In genomic region chr15:60059186-60059585, GRCh38 we compare ENCODE assay signal across 35 cellular contexts. TPM values are rescaled to one million over a fixed set of nuclear protein-coding genes. Genes with fewer than 3 reads are reported as not detected.
"Had no signal": no experiment of that assay in that cellular context is flagged by ENCODE, and none has a peak within 500 bp of the region (broad histone marks: within the 10 kb centered on the region; RNA-seq: fewer than 3 reads in every experiment).

No MANE protein-coding gene starts in this region.

- H3K27me3 ChIP-seq: ovary, right atrium auricular region, right lobe of liver, tibial nerve, upper lobe of left lung, vagina had no signal

- H3K4me1 Mint-ChIP-seq: immature natural killer cell; memory B cell; naive thymus-derived CD4-positive, alpha-beta T cell; stimulated activated memory B cell treated with anti-CD40 and anti-IgM and Interleukin-4, amounts not matched to agents 10 μg/mL and 1 μg/mL and 100 μg/mL, for 72 hours; stimulated activated naive CD8-positive, alpha-beta T cell treated with anti-CD3 and anti-CD28 coated beads, Interleukin-15, amount 100 ng/mL, for 72 hours had no signal

- H3K36me3 Mint-ChIP-seq: memory B cell; stimulated activated memory B cell treated with anti-CD40 and anti-IgM and Interleukin-4, amounts not matched to agents 10 μg/mL and 1 μg/mL and 100 μg/mL, for 72 hours had no signal

- DNase-seq: hypothalamus; immature natural killer cell; left ventricle myocardium inferior; midbrain; mucosa of descending colon; naive thymus-derived CD4-positive, alpha-beta T cell; ovary; right lobe of liver; stimulated activated CD4-positive, alpha-beta T cell treated with anti-CD3 and anti-CD28 coated beads, Interleukin-1b, Interleukin-23, amount 100 ng/mL, for 48 hours; stimulated activated CD4-positive, alpha-beta T cell treated with anti-CD3 and anti-CD28 coated beads, Interleukin-2, amount 100 ng/mL, for 48 hours; stimulated activated CD4-positive, alpha-beta T cell treated with anti-CD3 and anti-CD28 coated beads, Interleukin-4, amount 100 ng/mL, for 4 hours; stimulated activated CD8-positive, alpha-beta memory T cell treated with anti-CD3 and anti-CD28 coated beads, Interleukin-4, amount 100 ng/mL, for 48 hours; stimulated activated naive CD4-positive, alpha-beta T cell treated with Interleukin-2 at 50 U/mL for 16 hours; stimulated activated naive CD8-positive, alpha-beta T cell treated with anti-CD3 and anti-CD28 coated beads, Interleukin-15, amount 100 ng/mL, for 72 hours; substantia nigra; upper lobe of left lung had no signal

- H3K4me3 ChIP-seq: left ventricle myocardium inferior, lung, mucosa of descending colon, ovary, right atrium auricular region, right lobe of liver, smooth muscle cell, tibial nerve, upper lobe of left lung, vagina had no signal

- H3K27ac Mint-ChIP-seq: immature natural killer cell; memory B cell; naive thymus-derived CD4-positive, alpha-beta T cell; natural killer cell treated with Interleukin-12 subunit alpha and Interleukin-12 subunit beta and Interleukin-15 and Interleukin-18, amount 100 ng/mL, for 72 hours; progenitor cell of endocrine pancreas; stimulated activated memory B cell treated with anti-CD40 and anti-IgM and Interleukin-4, amounts not matched to agents 10 μg/mL and 1 μg/mL and 100 μg/mL, for 72 hours had no signal

- H3K4me3 Mint-ChIP-seq: immature natural killer cell; memory B cell; naive thymus-derived CD4-positive, alpha-beta T cell; natural killer cell treated with Interleukin-12 subunit alpha and Interleukin-12 subunit beta and Interleukin-15 and Interleukin-18, amount 100 ng/mL, for 72 hours; stimulated activated memory B cell treated with anti-CD40 and anti-IgM and Interleukin-4, amounts not matched to agents 10 μg/mL and 1 μg/mL and 100 μg/mL, for 72 hours; stimulated activated naive CD8-positive, alpha-beta T cell treated with anti-CD3 and anti-CD28 coated beads, Interleukin-15, amount 100 ng/mL, for 72 hours had no signal

- H3K36me3 ChIP-seq: left ventricle myocardium inferior, ovary, right atrium auricular region, right lobe of liver, tibial nerve, upper lobe of left lung, vagina had no signal

- H3K4me2 ChIP-seq: smooth muscle cell had no signal

- ATAC-seq: mucosa of descending colon; naive thymus-derived CD4-positive, alpha-beta T cell; natural killer cell treated with Interleukin-12 subunit alpha and Interleukin-12 subunit beta and Interleukin-15 and Interleukin-18, amount 100 ng/mL, for 72 hours; right lobe of liver; stimulated activated memory B cell treated with anti-CD40 and anti-IgM and Interleukin-4, amounts not matched to agents 10 μg/mL and 1 μg/mL and 100 μg/mL, for 72 hours; stimulated activated naive CD8-positive, alpha-beta T cell treated with anti-CD3 and anti-CD28 coated beads, Interleukin-15, amount 100 ng/mL, for 72 hours had no signal

- H3K9me3 ChIP-seq: ovary, vagina had no signal

- H3K27ac ChIP-seq: left ventricle myocardium inferior, ovary, right atrium auricular region, right lobe of liver, tibial nerve, upper lobe of left lung, vagina had no signal

- H3K4me1 ChIP-seq: left ventricle myocardium inferior, right atrium auricular region, right lobe of liver, tibial nerve, upper lobe of left lung, vagina had no signal

RNA-seq across cellular contexts. Expression of gene FOXB1, which starts 55.1 kb away (rescaled TPM):
- total RNA-seq: left ventricle myocardium inferior, lower leg skin, lung, mesenteric fat pad, mucosa of descending colon, myocyte, omental fat pad, progenitor cell of endocrine pancreas, pulmonary artery endothelial cell, renal cortical epithelial cell, right atrium auricular region, right lobe of liver, skeletal muscle tissue, smooth muscle cell, temporal lobe, tibial nerve, upper lobe of left lung, urinary bladder, vagina had no signal
- polyA plus RNA-seq: neural cell, ovary, smooth muscle cell had no signal
